1 cellular context compared by ENCODE assay signal in the genomic region with DNA sequence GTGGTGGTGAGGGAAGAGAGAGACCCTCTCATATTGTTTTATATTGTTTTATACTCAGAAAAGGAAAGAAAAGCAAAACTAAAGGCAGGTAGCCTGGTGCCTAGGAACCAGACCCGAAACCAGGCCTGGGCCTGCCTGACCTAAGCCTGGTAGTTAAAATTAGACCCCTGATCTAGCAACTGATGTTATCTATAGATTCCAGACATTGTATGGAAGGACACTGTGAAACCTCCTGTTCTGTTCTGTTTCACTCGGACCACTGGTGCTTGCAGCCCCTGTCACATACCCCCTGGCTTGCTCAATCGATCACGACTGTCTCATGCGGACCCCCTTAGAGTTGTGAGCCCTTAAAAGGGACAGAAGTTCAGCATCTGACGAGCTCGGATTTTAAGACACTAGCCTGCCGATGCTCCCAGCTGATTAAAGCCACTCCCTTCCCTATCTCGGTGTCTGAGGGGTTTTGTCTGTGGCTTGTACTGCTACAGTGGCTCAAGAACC.
TF ChIP-seq lines count a peak whose summit lies in the region.

No MANE protein-coding gene starts in this region.

TF ChIP-seq in SK-N-SH treated with all-trans-retinoic acid at 6 μM for 48 hours, 23 proteins besides CTCF, POLR2A, EP300 and RAD21:
- TF ChIP-seq TCF4 (CRISPR knock-in tag; IDR thresholded peaks at IDR 0.05; ENCODE audit: borderline replicate concordance) = peak; percentile 19; the same call in 1 of the 2 replicates
